8 cellular contexts compared by ENCODE assay signal in genomic region chr10:5888352-5888751, GRCh38. TPM values are rescaled to one million over a fixed set of nuclear protein-coding genes. Genes with fewer than 3 reads are reported as not detected.
DNase-seq lines count a peak whose midpoint lies in the region; ATAC-seq and TF ChIP-seq lines count a peak whose summit lies in the region.

No MANE protein-coding gene starts in this region.

- peaks cover 29% of the 10 kb centered on the region for H3K4me1 Mint-ChIP-seq in activated naive CD8-positive, alpha-beta T cell treated with anti-CD3 and anti-CD28 coated beads, Interleukin-2, amount 10 ng/mL, durations not matched to agents 7 days and 5 days

- no peaks in the 10 kb centered on the region for H3K9me3 Mint-ChIP-seq in activated naive CD8-positive, alpha-beta T cell treated with anti-CD3 and anti-CD28 coated beads, Interleukin-2, amount 10 ng/mL, durations not matched to agents 7 days and 5 days

- H3K36me3 ChIP-seq in HEK293 (ENCODE audit: control insufficient read depth in 2 of 2, insufficient read depth in 1 of 2, low read length in 2 of 2), result peaks cover 29 to 48% of the 10 kb centered on the region in 2 experiments
- H3K36me3 ChIP-seq in kidney epithelial cell (ENCODE audit: control insufficient read depth, insufficient read depth, low read length), result peaks cover 2% of the 10 kb centered on the region
- no peaks in the 10 kb centered on the region for H3K36me3 ChIP-seq in testis (ENCODE audit: low read depth, missing control alignments)

- no peak for DNase-seq in activated naive CD8-positive, alpha-beta T cell treated with anti-CD3 and anti-CD28 coated beads, Interleukin-2, amount 10 ng/mL, durations not matched to agents 7 days and 5 days
- DNase-seq in kidney epithelial cell (ENCODE audit: low read depth) (no peak), testis (no peak), cortex of kidney (lab: John Stamatoyannopoulos, UW) (no peak), posterior cingulate gyrus (no peak), NCI-H1105 treated with DMSO at 0.1 percent for 48 hours (lab: John Stamatoyannopoulos, UW) (no peak)

- intact Hi-C loops in testis (cut with DNase I; ENCODE audit: low total_unique reads), result no loop called here
- intact Hi-C loops in posterior cingulate gyrus (cut with DNase I), result no loop called here

- WGBS in testis, 2 donors, result 7 to 9% methylated on average over 10 of the region's 10 CpGs

- H3K27me3 ChIP-seq in kidney epithelial cell (ENCODE audit: control insufficient read depth, insufficient read depth, low read length) (no peaks in the 10 kb centered on the region), testis (no peaks in the 10 kb centered on the region)

- peak overlapping the region; percentile 82 for H3K4me3 ChIP-seq in HEK293 (ENCODE audit: low read depth, low read length)
- H3K4me3 ChIP-seq in kidney epithelial cell (ENCODE audit: low read depth, low read length), result peak overlapping the region; percentile 86
- peak overlapping the region; percentile 82 to 96 for H3K4me3 ChIP-seq in testis

- POLR2A ChIA-PET in HEK293 (lab: Yijun Ruan, JAX), result interaction anchor here (1.0 to 1.5 kb wide), 4 partner anchors 8 to 75 kb away, joined by 3 to 4 read pairs (median 4); partner anchors contain the start of gene GDI2
- POLR2A ChIA-PET in activated naive CD8-positive, alpha-beta T cell treated with anti-CD3 and anti-CD28 coated beads, Interleukin-2, amount 10 ng/mL, durations not matched to agents 7 days and 5 days (lab: Charles Lee), result interaction anchor here (0.6 to 1.2 kb wide), 4 partner anchors 75 to 91 kb away, joined by 3 to 5 read pairs (median 4); partner anchors contain the start of gene GDI2

- H3K27ac Mint-ChIP-seq in activated naive CD8-positive, alpha-beta T cell treated with anti-CD3 and anti-CD28 coated beads, Interleukin-2, amount 10 ng/mL, durations not matched to agents 7 days and 5 days, result no peak overlapping the region

- TF ChIP-seq CTCF in 22Rv1 (IDR thresholded peaks at IDR 0.05) (no peak), HEK293 (tag by site-specific recombination; IDR thresholded peaks at IDR 0.05) (no peak), kidney epithelial cell (IDR thresholded peaks at IDR 0.05; ENCODE audit: insufficient read depth, low read length, poor library complexity, severe bottlenecking) (no peak), testis (IDR thresholded peaks at IDR 0.05) (no peak)

- H3K27ac ChIP-seq in 22Rv1 (peak overlapping the region; percentile 72), HEK293 (ENCODE audit: extremely low read depth, low read depth, low read length) (no peak overlapping the region), testis (peak overlapping the region in 1 of 2 donors; percentile 76)

- H3K27me3 Mint-ChIP-seq in activated naive CD8-positive, alpha-beta T cell treated with anti-CD3 and anti-CD28 coated beads, Interleukin-2, amount 10 ng/mL, durations not matched to agents 7 days and 5 days, result no peaks in the 10 kb centered on the region

- H3K36me3 Mint-ChIP-seq in activated naive CD8-positive, alpha-beta T cell treated with anti-CD3 and anti-CD28 coated beads, Interleukin-2, amount 10 ng/mL, durations not matched to agents 7 days and 5 days, result peaks cover 25% of the 10 kb centered on the region

- H3K4me1 ChIP-seq in HEK293 (ENCODE audit: control insufficient read depth, insufficient read depth, low read length), result 0 out of 2 replicates have a peak, but pooled peaks cover 4% of the 10 kb centered on the region
- peaks cover 40% of the 10 kb centered on the region for H3K4me1 ChIP-seq in testis

- CTCF ChIA-PET in HEK293 (lab: Yijun Ruan, JAX), result interaction anchor here (2.5 kb wide), 1 partner anchor 14 kb away, joined by 19 read pairs; no protein-coding TSS in a partner anchor

- no peaks in the 10 kb centered on the region for H3K9me3 ChIP-seq in HEK293 (ENCODE audit: control insufficient read depth, insufficient read depth, low read depth, low read length)
- no peaks in the 10 kb centered on the region for H3K9me3 ChIP-seq in testis

- peak overlapping the region; percentile 95 for H3K4me3 Mint-ChIP-seq in activated naive CD8-positive, alpha-beta T cell treated with anti-CD3 and anti-CD28 coated beads, Interleukin-2, amount 10 ng/mL, durations not matched to agents 7 days and 5 days

- no peak for ATAC-seq in activated naive CD8-positive, alpha-beta T cell treated with anti-CD3 and anti-CD28 coated beads, Interleukin-2, amount 10 ng/mL, durations not matched to agents 7 days and 5 days (ENCODE audit: low read depth)

- TF ChIP-seq POLR2A in testis (IDR thresholded peaks at IDR 0.05), result no peak

TF ChIP-seq in HEK293, 187 proteins besides CTCF, POLR2A, EP300 and RAD21:
- TF ChIP-seq ZNF692 (tag by site-specific recombination; IDR thresholded peaks at IDR 0.05) (no peak), ZNF600 (tag by site-specific recombination; IDR thresholded peaks at IDR 0.05) (0 out of 2 replicates have a peak, but pooled peaks have one; percentile 10)

RNA-seq across cellular contexts. Expression of gene ANKRD16, which starts 1.3 kb away (rescaled TPM):
- 1 to 10 TPM; 6.2 to 6.3 TPM for total RNA-seq in activated naive CD8-positive, alpha-beta T cell treated with anti-CD3 and anti-CD28 coated beads, Interleukin-2, amount 10 ng/mL, durations not matched to agents 7 days and 5 days
- total RNA-seq in kidney epithelial cell, result 7.0 and 7.9 TPM in 2 replicates
- 10 to 100 TPM; 30.3 to 32.1 TPM for total RNA-seq in testis
- 14.2 TPM for polyA plus RNA-seq in testis (ENCODE audit: insufficient read depth, low read depth, low replicate concordance)

RNA-seq across cellular contexts. Expression of gene FBH1, which starts 1.7 kb away (rescaled TPM):
- total RNA-seq in activated naive CD8-positive, alpha-beta T cell treated with anti-CD3 and anti-CD28 coated beads, Interleukin-2, amount 10 ng/mL, durations not matched to agents 7 days and 5 days, result 10 to 100 TPM; 71.6 to 72.9 TPM
- total RNA-seq in kidney epithelial cell (54.9 and 65.8 TPM in 2 replicates), testis (100 to 1,000 TPM; 174 to 203 TPM)
- polyA plus RNA-seq in testis (ENCODE audit: insufficient read depth, low read depth, low replicate concordance), result 91.6 TPM
